19 cellular contexts compared by ENCODE assay signal in genomic region chr9:122036988-122037387, GRCh38. TPM values are rescaled to one million over a fixed set of nuclear protein-coding genes. Genes with fewer than 3 reads are reported as not detected.
DNase-seq lines count a peak whose midpoint lies in the region; ATAC-seq and TF ChIP-seq lines count a peak whose summit lies in the region.
"Had no signal": no experiment of that assay in that cellular context is flagged by ENCODE, and none has a peak within 500 bp of the region (broad histone marks: within the 10 kb centered on the region; RNA-seq: fewer than 3 reads in every experiment).

No MANE protein-coding gene starts in this region.

- H3K79me1 ChIP-seq in mesendoderm (ENCODE audit: low read length) = no peaks in the 10 kb centered on the region

- H3K18ac ChIP-seq in mesendoderm (ENCODE audit: low read length) = no peak overlapping the region

- TF ChIP-seq CTCF in epithelial cell of proximal tubule (conservative IDR thresholded peaks at IDR 0.05; ENCODE audit: low read depth, low read length) (no peak), esophagus squamous epithelium (IDR thresholded peaks at IDR 0.05) (no peak)

- no peaks in the 10 kb centered on the region for H3K27me3 ChIP-seq in mesendoderm (ENCODE audit: insufficient read depth, low read length, poor library complexity)
- H3K27me3 ChIP-seq in esophagus squamous epithelium = no peaks in the 10 kb centered on the region
- H3K27me3 ChIP-seq: heart left ventricle had no signal

- DNase-seq in EL (peak; percentile 70), RPMI7951 (ENCODE audit: low read depth) (peak; percentile 41), epithelial cell of proximal tubule (ENCODE audit: low read depth) (peak; percentile 10), mesendoderm (peak; percentile 64), esophagus squamous epithelium (lab: John Stamatoyannopoulos, UW) (no peak), NCI-H1694 treated with DMSO at 0.1 percent for 48 hours (lab: John Stamatoyannopoulos, UW) (no peak), erythroblast (lab: John Stamatoyannopoulos, UW) (no peak)
- DNase-seq: activated CD4-positive, alpha-beta memory T cell treated with anti-CD3 and anti-CD28 coated beads, Interleukin-2, amount 10 ng/mL, durations not matched to agents 7 days and 5 days; activated T-cell treated with anti-CD3 and anti-CD28 coated beads, Interleukin-2, amount 50 U/mL, for 4 hours; endodermal cell; heart left ventricle; KG1; NCI-H1105; NCI-H748 treated with DMSO at 0.1 percent for 48 hours; right cardiac atrium; stimulated activated CD4-positive, alpha-beta T cell treated with anti-CD3 and anti-CD28 coated beads, Interleukin-1b, Interleukin-23, amount 100 ng/mL, for 48 hours; substantia nigra had no signal

- H2AK5ac ChIP-seq in mesendoderm (ENCODE audit: low read length) = no peak overlapping the region

- TF ChIP-seq POLR2A in esophagus squamous epithelium (IDR thresholded peaks at IDR 0.05) (no peak), erythroblast (IDR thresholded peaks at IDR 0.05; ENCODE audit: low read length) (no peak)

- no peak overlapping the region for H2BK5ac ChIP-seq in mesendoderm (ENCODE audit: low read length)

- intact Hi-C loops in esophagus squamous epithelium (cut with DNase I) = no loop called here

- H3K36me3 ChIP-seq in mesendoderm (ENCODE audit: control insufficient read depth, insufficient read depth, low read length) (no peaks in the 10 kb centered on the region), esophagus squamous epithelium (peaks cover 0 to 22% (median 0%) of the 10 kb centered on the region in 3 donors)

- H3K56ac ChIP-seq in mesendoderm (ENCODE audit: low read length) = no peak overlapping the region

- no peak overlapping the region for H4K5ac ChIP-seq in mesendoderm (ENCODE audit: low read length)

- H2BK15ac ChIP-seq in mesendoderm (replicated peaks; ENCODE audit: low read depth) = no peak overlapping the region

- no peak overlapping the region for H3K4me2 ChIP-seq in mesendoderm (ENCODE audit: low read length)

- no peak overlapping the region for H2BK120ac ChIP-seq in mesendoderm (ENCODE audit: low read depth, low read length)

- no peak overlapping the region for H3K23ac ChIP-seq in mesendoderm (ENCODE audit: low read length)

- H3K27ac ChIP-seq in mesendoderm (ENCODE audit: low read depth, low read length) (no peak overlapping the region), esophagus squamous epithelium (no peak overlapping the region)
- H3K27ac ChIP-seq: heart left ventricle, HL-60 had no signal

- no CpG with 5 or more reads among the region's 1 CpG for WGBS in mesendoderm (ENCODE audit: extremely low coverage, insufficient coverage, low lambda C conversion rate)
- WGBS in esophagus squamous epithelium, 2 donors = 37 to 45% methylated on average over 1 of the region's 1 CpG

- H3K4me1 ChIP-seq in mesendoderm (ENCODE audit: control insufficient read depth, low read depth, low read length) (no peaks in the 10 kb centered on the region), esophagus squamous epithelium (peaks cover 0 to 12% (median 4%) of the 10 kb centered on the region in 3 donors)

- no peak overlapping the region for H3K4ac ChIP-seq in mesendoderm (ENCODE audit: low read depth, low read length)

- H3K9me3 ChIP-seq in esophagus squamous epithelium = no peaks in the 10 kb centered on the region
- H3K9me3 ChIP-seq: heart left ventricle had no signal

- H3K4me3 ChIP-seq in epithelial cell of proximal tubule (ENCODE audit: low read depth, low read length) = no peak overlapping the region
- no peak overlapping the region for H3K4me3 ChIP-seq in mesendoderm (ENCODE audit: low read length)
- H3K4me3 ChIP-seq in esophagus squamous epithelium = no peak overlapping the region
- H3K4me3 ChIP-seq: heart left ventricle had no signal

- H3K79me2 ChIP-seq in mesendoderm (ENCODE audit: control insufficient read depth, insufficient read depth, low read length) = no peaks in the 10 kb centered on the region

- ATAC-seq in GM18511 (IDR thresholded peaks at IDR 0.05; ENCODE audit: unreplicated experiment) = no peak
- ATAC-seq: activated T-cell treated with anti-CD3 and anti-CD28 coated beads, Interleukin-2, amount 50 U/mL, for 4 hours; heart left ventricle; right cardiac atrium had no signal

- H4K8ac ChIP-seq in mesendoderm (ENCODE audit: low read depth, low read length) = no peak overlapping the region

- H3K9ac ChIP-seq in mesendoderm (ENCODE audit: low read length) = no peak overlapping the region

RNA-seq across cellular contexts. Expression of gene TTLL11, which starts 56.1 kb away (rescaled TPM):
- 0.60 and 2.0 TPM in 2 replicates for total RNA-seq in RPMI7951 (2014; rRNA removed; shearing (Covaris generic))
- total RNA-seq in epithelial cell of proximal tubule = 0.75 and 1.7 TPM in 2 replicates
- 1.3 TPM for polyA plus RNA-seq in mesendoderm (2013, experiment 1 of 2)
- polyA plus RNA-seq in mesendoderm (2013, experiment 2 of 2) = 1.2 TPM
- 10 to 100 TPM in 2 of 4 donors, 1 to 10 TPM in 2; 3.2 to 11.8 (median 9.0) TPM for total RNA-seq in esophagus squamous epithelium

Comparison
In these comparisons a context has a peak if more than half of its experiments do, and no peak if none do; other contexts are left out.
1. DNase-seq: peak in EL (single experiment), RPMI7951 (single experiment), epithelial cell of proximal tubule (single experiment) and mesendoderm (single experiment); none in esophagus squamous epithelium (single experiment), NCI-H1694 treated with DMSO at 0.1 percent for 48 hours (single experiment) and erythroblast (0 of 2).